21 cellular contexts compared by ENCODE assay signal in genomic region chr15:51310064-51310463, GRCh38. TPM values are rescaled to one million over a fixed set of nuclear protein-coding genes. Genes with fewer than 3 reads are reported as not detected.
DNase-seq lines count a peak whose midpoint lies in the region; ATAC-seq, FAIRE-seq and TF ChIP-seq lines count a peak whose summit lies in the region.
"Had no signal": no experiment of that assay in that cellular context is flagged by ENCODE, and none has a peak within 500 bp of the region (broad histone marks: within the 10 kb centered on the region; RNA-seq: fewer than 3 reads in every experiment).

No MANE protein-coding gene starts in this region.

- H3K27ac ChIP-seq in astrocyte (ENCODE audit: low read depth, low read length) = no peak overlapping the region
- peak overlapping the region; percentile 58 for H3K27ac ChIP-seq in left ventricle myocardium inferior (replicated peaks)
- H3K27ac ChIP-seq in spleen = peak overlapping the region in 6 of 8 donors; percentile 2 to 47 (median 20)
- no peak overlapping the region for H3K27ac ChIP-seq in OCI-LY7 (ENCODE audit: low read depth, low read length, poor library complexity, severe bottlenecking)
- H3K27ac ChIP-seq in WERI-Rb-1 = no peak overlapping the region; the same call in 1 of the 2 replicates
- H3K27ac ChIP-seq: gastrocnemius medialis, parathyroid adenoma, VCaP had no signal

- peaks cover 28% of the 10 kb centered on the region for H3K27me3 Mint-ChIP-seq in astrocyte (ENCODE audit: low read depth, unreplicated experiment)

- TF ChIP-seq POLR2A in spleen (IDR thresholded peaks at IDR 0.05) = no peak

- H3K36me3 Mint-ChIP-seq in astrocyte (ENCODE audit: low read depth, unreplicated experiment) = no peaks in the 10 kb centered on the region
- H3K36me3 Mint-ChIP-seq: activated naive CD8-positive, alpha-beta T cell treated with anti-CD3 and anti-CD28 coated beads, Interleukin-2, amount 10 ng/mL, durations not matched to agents 7 days and 5 days had no signal

- H3K36me3 ChIP-seq in astrocyte (ENCODE audit: insufficient read depth, low read length) (no peaks in the 10 kb centered on the region), left ventricle myocardium inferior (no peaks in the 10 kb centered on the region), spleen (no peaks in the 10 kb centered on the region), OCI-LY7 (ENCODE audit: insufficient read depth, low read length) (no peaks in the 10 kb centered on the region), WERI-Rb-1 (no peaks in the 10 kb centered on the region)
- H3K36me3 ChIP-seq: gastrocnemius medialis had no signal

- no peak overlapping the region for H3K4me3 Mint-ChIP-seq in astrocyte (ENCODE audit: unreplicated experiment)
- H3K4me3 Mint-ChIP-seq: activated CD8-positive, alpha-beta T cell treated with anti-CD3 and anti-CD28 coated beads, Interleukin-2, amount 10 ng/mL, durations not matched to agents 7 days and 5 days; activated naive CD8-positive, alpha-beta T cell treated with anti-CD3 and anti-CD28 coated beads, Interleukin-2, amount 10 ng/mL, durations not matched to agents 7 days and 5 days; endodermal cell had no signal

- no peaks in the 10 kb centered on the region for H4K20me1 ChIP-seq in astrocyte (ENCODE audit: insufficient read depth, low read length)
- no peaks in the 10 kb centered on the region for H4K20me1 ChIP-seq in OCI-LY7 (ENCODE audit: insufficient read depth, low read length)

- intact Hi-C loops in left ventricle myocardium inferior (cut with micrococcal nuclease) = no loop called here
- intact Hi-C loops in spleen (cut with DNase I; ENCODE audit: low total_unique reads) = no loop called here
- intact Hi-C loops in OCI-LY7 (cut with micrococcal nuclease; ENCODE audit: unreplicated experiment) = no loop called here

- H3K79me2 ChIP-seq in astrocyte (ENCODE audit: insufficient read depth, low read length) (no peaks in the 10 kb centered on the region), OCI-LY7 (ENCODE audit: insufficient read depth, low read depth, low read length) (no peaks in the 10 kb centered on the region)
- H3K79me2 ChIP-seq: parathyroid adenoma had no signal

- peaks cover 6% of the 10 kb centered on the region for H3K9me3 Mint-ChIP-seq in astrocyte (ENCODE audit: unreplicated experiment)
- H3K9me3 Mint-ChIP-seq: activated naive CD8-positive, alpha-beta T cell treated with anti-CD3 and anti-CD28 coated beads, Interleukin-2, amount 10 ng/mL, durations not matched to agents 7 days and 5 days; endodermal cell had no signal

- H3K9me2 ChIP-seq in OCI-LY7 (ENCODE audit: insufficient read depth, low read length) = no peaks in the 10 kb centered on the region

- H3K4me1 ChIP-seq in astrocyte (ENCODE audit: insufficient read depth, low read length) = peaks cover 28% of the 10 kb centered on the region
- H3K4me1 ChIP-seq in left ventricle myocardium inferior = peaks cover 26% of the 10 kb centered on the region
- peaks cover 0 to 26% (median 4%) of the 10 kb centered on the region in 6 donors for H3K4me1 ChIP-seq in spleen
- no peaks in the 10 kb centered on the region for H3K4me1 ChIP-seq in OCI-LY7 (ENCODE audit: insufficient read depth, low read length, poor library complexity, severe bottlenecking)
- H3K4me1 ChIP-seq: parathyroid adenoma had no signal

- peaks cover 2% of the 10 kb centered on the region for H3K4me1 Mint-ChIP-seq in astrocyte (ENCODE audit: low read depth, unreplicated experiment)
- H3K4me1 Mint-ChIP-seq: activated naive CD8-positive, alpha-beta T cell treated with anti-CD3 and anti-CD28 coated beads, Interleukin-2, amount 10 ng/mL, durations not matched to agents 7 days and 5 days had no signal

- no peak for FAIRE-seq in astrocyte (lab: Jason Lieb, UNC)
- FAIRE-seq: HepG2 had no signal

- no peak overlapping the region for H3K9ac ChIP-seq in astrocyte (ENCODE audit: low read length)
- H3K9ac ChIP-seq: parathyroid adenoma had no signal

- H3K4me2 ChIP-seq in astrocyte (ENCODE audit: low read length) (peak overlapping the region; percentile 7), OCI-LY7 (ENCODE audit: low read length) (no peak overlapping the region)

- TF ChIP-seq CTCF in astrocyte (IDR thresholded peaks at IDR 0.05; ENCODE audit: insufficient read depth, low read depth, low read length) (no peak), left ventricle myocardium inferior (IDR thresholded peaks at IDR 0.05; ENCODE audit: borderline replicate concordance) (no peak), spleen (IDR thresholded peaks at IDR 0.05 in 8 of 11, conservative IDR thresholded peaks at IDR 0.05 in 3 of 11) (no peak), OCI-LY7 (conservative IDR thresholded peaks at IDR 0.05; ENCODE audit: low read length) (no peak), WERI-Rb-1 (IDR thresholded peaks at IDR 0.05; ENCODE audit: low read depth, low read length) (no peak)

- H3K27me3 ChIP-seq in astrocyte (ENCODE audit: insufficient read depth, low read length) = no peaks in the 10 kb centered on the region
- H3K27me3 ChIP-seq in left ventricle myocardium inferior (ENCODE audit: low read depth) = no peaks in the 10 kb centered on the region
- H3K27me3 ChIP-seq in spleen (replicated peaks in 1 of 7) = peaks cover 0 to 25% (median 0%) of the 10 kb centered on the region in 7 donors
- no peaks in the 10 kb centered on the region for H3K27me3 ChIP-seq in WERI-Rb-1 (ENCODE audit: insufficient read depth, low read depth, severe bottlenecking)
- H3K27me3 ChIP-seq: gastrocnemius medialis had no signal

- DNase-seq in EL = peak; percentile 39
- DNase-seq in astrocyte (ENCODE audit: low read depth) = peak; percentile 57
- DNase-seq in left ventricle myocardium inferior = no peak
- DNase-seq in spleen = no peak
- no peak for DNase-seq in stimulated activated CD4-positive, alpha-beta T cell treated with anti-CD3 and anti-CD28 coated beads, Interleukin-2, amount 100 ng/mL, for 48 hours
- no peak for DNase-seq in OCI-LY7 (ENCODE audit: low spot score)
- no peak for DNase-seq in WERI-Rb-1
- DNase-seq: activated CD8-positive, alpha-beta T cell treated with anti-CD3 and anti-CD28 coated beads, Interleukin-2, amount 10 ng/mL, durations not matched to agents 7 days and 5 days; activated naive CD8-positive, alpha-beta T cell treated with anti-CD3 and anti-CD28 coated beads, Interleukin-2, amount 10 ng/mL, durations not matched to agents 7 days and 5 days; endodermal cell; gastrocnemius medialis; left cardiac atrium; NCI-H187 treated with DMSO at 0.1 percent for 48 hours; NCI-H446 treated with DMSO at 0.1 percent for 48 hours; SHP77; stimulated activated naive CD8-positive, alpha-beta T cell treated with anti-CD3 and anti-CD28 coated beads, Interleukin-15, Interleukin-2, amounts not matched to agents 100 U/mL and 50 U/mL, for 24 hours had no signal

- H3K4me3 ChIP-seq in astrocyte (ENCODE audit: insufficient read depth, low read depth, low read length) = no peak overlapping the region
- H3K4me3 ChIP-seq in left ventricle myocardium inferior = no peak overlapping the region
- no peak overlapping the region for H3K4me3 ChIP-seq in spleen
- no peak overlapping the region for H3K4me3 ChIP-seq in OCI-LY7 (ENCODE audit: low read depth, low read length, poor library complexity, severe bottlenecking)
- no peak overlapping the region for H3K4me3 ChIP-seq in WERI-Rb-1 (ENCODE audit: low read depth, low read length)
- H3K4me3 ChIP-seq: gastrocnemius medialis had no signal

- CTCF ChIA-PET in OCI-LY7 (lab: Charles Lee; ENCODE audit: unreplicated experiment) = no interaction called here

- no TSS peak for BruUV-seq in OCI-LY7 (replicated peaks; lab: Mats Ljungman, UMichigan)

- H2AFZ ChIP-seq in astrocyte (ENCODE audit: low read depth, low read length) (no peak overlapping the region), OCI-LY7 (ENCODE audit: low read length) (no peak overlapping the region)
- H2AFZ ChIP-seq: parathyroid adenoma had no signal

- no peak for ATAC-seq in HG03460 (IDR thresholded peaks at IDR 0.05; ENCODE audit: unreplicated experiment)
- ATAC-seq: activated CD8-positive, alpha-beta T cell treated with anti-CD3 and anti-CD28 coated beads, Interleukin-2, amount 10 ng/mL, durations not matched to agents 7 days and 5 days; gastrocnemius medialis; HepG2; stimulated activated naive CD8-positive, alpha-beta T cell treated with anti-CD3 and anti-CD28 coated beads, Interleukin-15, Interleukin-2, amounts not matched to agents 100 U/mL and 50 U/mL, for 24 hours had no signal

- H3K27ac Mint-ChIP-seq in astrocyte (ENCODE audit: unreplicated experiment) = no peak overlapping the region
- H3K27ac Mint-ChIP-seq: activated CD8-positive, alpha-beta T cell treated with anti-CD3 and anti-CD28 coated beads, Interleukin-2, amount 10 ng/mL, durations not matched to agents 7 days and 5 days; activated naive CD8-positive, alpha-beta T cell treated with anti-CD3 and anti-CD28 coated beads, Interleukin-2, amount 10 ng/mL, durations not matched to agents 7 days and 5 days; endodermal cell had no signal

- H3K9me3 ChIP-seq in astrocyte (ENCODE audit: insufficient read depth, low read depth, low read length) (no peaks in the 10 kb centered on the region), left ventricle myocardium inferior (replicated peaks) (no peaks in the 10 kb centered on the region), spleen (no peaks in the 10 kb centered on the region), OCI-LY7 (ENCODE audit: low read length) (no peaks in the 10 kb centered on the region), WERI-Rb-1 (ENCODE audit: severe bottlenecking) (no peaks in the 10 kb centered on the region)
- H3K9me3 ChIP-seq: gastrocnemius medialis had no signal

- POLR2A ChIA-PET in OCI-LY7 (lab: Charles Lee) = no interaction called here

- 62 to 87% (median 79%) methylated on average over 2 of the region's 2 CpGs for WGBS in spleen, 5 donors

RNA-seq across cellular contexts. Expression of gene CYP19A1, which starts 28.3 kb away (rescaled TPM):
- 0.65 and 0.75 TPM in 2 replicates for total RNA-seq in astrocyte
- total RNA-seq in left ventricle myocardium inferior = 0.60 TPM
- 1 to 10 TPM in 4 of 7 donors, under 1 TPM in 2, not detected in 1; 0.35 to 5.6 (median 2.2) TPM for total RNA-seq in spleen
- polyA plus RNA-seq in spleen = under 1 TPM; 0.13 to 0.96 (median 0.35) TPM
- 0.13 TPM in 1 of 2 replicates, not detected in the other for total RNA-seq in OCI-LY7 (2014; rRNA removed; shearing (Covaris generic))
- not detected in 2 replicates for total RNA-seq in OCI-LY7 (2022)
- total RNA-seq: activated CD8-positive, alpha-beta T cell treated with anti-CD3 and anti-CD28 coated beads, Interleukin-2, amount 10 ng/mL, durations not matched to agents 7 days and 5 days; activated naive CD8-positive, alpha-beta T cell treated with anti-CD3 and anti-CD28 coated beads, Interleukin-2, amount 10 ng/mL, durations not matched to agents 7 days and 5 days; endodermal cell had no signal

RNA-seq across cellular contexts. Expression of gene GLDN, which starts 31.4 kb away (rescaled TPM):
- total RNA-seq in astrocyte (0.09 TPM in 1 of 2 replicates, not detected in the other), left ventricle myocardium inferior (4.8 TPM), spleen (10 to 100 TPM in 1 of 7 donors, 1 to 10 TPM in 6; 2.6 to 18.2 (median 4.7) TPM), OCI-LY7 (2022) (not detected in 2 replicates)
- 1 to 10 TPM in 2 of 3 donors, under 1 TPM in 1; 0.94 to 2.8 (median 1.1) TPM for polyA plus RNA-seq in spleen
- total RNA-seq in OCI-LY7 (2014; rRNA removed; shearing (Covaris generic)) = not detected in 2 replicates
- total RNA-seq: activated CD8-positive, alpha-beta T cell treated with anti-CD3 and anti-CD28 coated beads, Interleukin-2, amount 10 ng/mL, durations not matched to agents 7 days and 5 days; activated naive CD8-positive, alpha-beta T cell treated with anti-CD3 and anti-CD28 coated beads, Interleukin-2, amount 10 ng/mL, durations not matched to agents 7 days and 5 days; T-helper 1 cell treated with Interleukin-12 subunit alpha and Interleukin-12 subunit beta and Interleukin-4 antibody, amounts not matched to agents 30 ng/mL and 1 ng/mL, for 36 hours had no signal

Comparison
In these comparisons a context has a peak if more than half of its experiments do, and no peak if none do; other contexts are left out.
1. DNase-seq: peak in EL (single experiment) and astrocyte (single experiment); none in left ventricle myocardium inferior (single experiment), spleen (single experiment), stimulated activated CD4-positive, alpha-beta T cell treated with anti-CD3 and anti-CD28 coated beads, Interleukin-2, amount 100 ng/mL, for 48 hours (0 of 2), OCI-LY7 (single experiment) and WERI-Rb-1 (single experiment).
2. H3K27ac ChIP-seq: peak in left ventricle myocardium inferior (single experiment) and spleen (6 of 8); none in astrocyte (single experiment), OCI-LY7 (single experiment) and WERI-Rb-1 (single experiment).